28 cellular contexts compared by ENCODE assay signal in the genomic region with DNA sequence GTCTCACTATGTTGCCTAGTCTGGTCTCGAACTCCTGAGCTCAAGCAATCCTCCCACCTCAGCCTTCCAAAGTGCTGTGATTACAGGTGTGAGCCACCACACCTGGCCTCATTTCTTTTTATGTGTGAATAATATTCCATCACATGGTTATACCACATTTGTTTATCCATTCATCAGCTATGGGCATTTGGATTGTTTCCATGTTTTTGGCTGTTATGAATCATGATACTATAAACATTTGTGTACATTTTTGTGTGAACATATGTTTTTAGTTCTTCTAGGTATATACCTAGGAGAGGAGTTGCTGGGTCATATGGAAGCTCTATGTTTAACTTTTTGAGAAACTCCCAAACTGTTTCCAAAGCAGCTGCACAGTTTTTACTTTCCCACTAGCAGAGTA. TPM values are rescaled to one million over a fixed set of nuclear protein-coding genes. Genes with fewer than 3 reads are reported as not detected.
"Had no signal": no experiment of that assay in that cellular context is flagged by ENCODE, and none has a peak within 500 bp of the region (broad histone marks: within the 10 kb centered on the region; RNA-seq: fewer than 3 reads in every experiment).

No MANE protein-coding gene starts in this region.

- H3K27me3 Mint-ChIP-seq: naive B cell; progenitor cell of endocrine pancreas; stimulated activated naive B cell treated with anti-CD40 and anti-IgM and Interleukin-4, amounts not matched to agents 10 μg/mL and 1 μg/mL and 100 μg/mL, for 72 hours had no signal

- H3K27ac Mint-ChIP-seq: mesothelial cell of epicardium; naive B cell; natural killer cell; nephron progenitor cell; neural progenitor cell; progenitor cell of endocrine pancreas; stimulated activated naive B cell treated with anti-CD40 and anti-IgM and Interleukin-4, amounts not matched to agents 10 μg/mL and 1 μg/mL and 100 μg/mL, for 72 hours had no signal

- H3K36me3 Mint-ChIP-seq: naive B cell; natural killer cell; stimulated activated naive B cell treated with anti-CD40 and anti-IgM and Interleukin-4, amounts not matched to agents 10 μg/mL and 1 μg/mL and 100 μg/mL, for 72 hours had no signal

- H3K4me3 ChIP-seq: left ventricle myocardium inferior, lung, neural progenitor cell, ovary, right atrium auricular region, right lobe of liver, smooth muscle cell, stomach, testis, thyroid gland, transverse colon, upper lobe of left lung, vagina had no signal

- H3K4me3 Mint-ChIP-seq: mesothelial cell of epicardium; naive B cell; natural killer cell; nephron progenitor cell; neural progenitor cell; stimulated activated naive B cell treated with anti-CD40 and anti-IgM and Interleukin-4, amounts not matched to agents 10 μg/mL and 1 μg/mL and 100 μg/mL, for 72 hours had no signal

- ATAC-seq: natural killer cell; right lobe of liver; stimulated activated naive B cell treated with anti-CD40 and anti-IgM and Interleukin-4, amounts not matched to agents 10 μg/mL and 1 μg/mL and 100 μg/mL, for 72 hours; stimulated activated naive CD8-positive, alpha-beta T cell treated with anti-CD3 and anti-CD28 coated beads, Interleukin-15, Interleukin-2, amounts not matched to agents 100 U/mL and 50 U/mL, for 24 hours had no signal

- H3K9me3 Mint-ChIP-seq: mesothelial cell of epicardium; naive B cell; natural killer cell; stimulated activated naive B cell treated with anti-CD40 and anti-IgM and Interleukin-4, amounts not matched to agents 10 μg/mL and 1 μg/mL and 100 μg/mL, for 72 hours had no signal

- DNase-seq: islet precursor cell; left ventricle myocardium inferior; mesendoderm; naive B cell; natural killer cell; nephron progenitor cell; occipital lobe; ovary; right lobe of liver; stimulated activated CD4-positive, alpha-beta T cell treated with anti-CD3 and anti-CD28 coated beads, Interleukin-1b, Interleukin-23, amount 100 ng/mL, for 48 hours; stimulated activated CD4-positive, alpha-beta T cell treated with anti-CD3 and anti-CD28 coated beads, Interleukin-2, amount 100 ng/mL, for 48 hours; stimulated activated CD4-positive, alpha-beta T cell treated with anti-CD3 and anti-CD28 coated beads, Interleukin-4, amount 100 ng/mL, for 4 hours; stimulated activated CD8-positive, alpha-beta memory T cell treated with anti-CD3 and anti-CD28 coated beads, Interleukin-4, amount 100 ng/mL, for 48 hours; stimulated activated naive B cell treated with anti-CD40 and anti-IgM and Interleukin-4, amounts not matched to agents 10 μg/mL and 1 μg/mL and 100 μg/mL, for 72 hours; stimulated activated naive CD8-positive, alpha-beta T cell treated with anti-CD3 and anti-CD28 coated beads, Interleukin-15, Interleukin-2, amounts not matched to agents 100 U/mL and 50 U/mL, for 24 hours; stomach; testis; thyroid gland; transverse colon; upper lobe of left lung had no signal

RNA-seq across cellular contexts. Expression of a gene that starts 24.6 kb away (rescaled TPM):
- total RNA-seq: natural killer cell, pulmonary artery endothelial cell, vagina had no signal
